ENCODE assay signal across 1 cellular context in the genomic region with DNA sequence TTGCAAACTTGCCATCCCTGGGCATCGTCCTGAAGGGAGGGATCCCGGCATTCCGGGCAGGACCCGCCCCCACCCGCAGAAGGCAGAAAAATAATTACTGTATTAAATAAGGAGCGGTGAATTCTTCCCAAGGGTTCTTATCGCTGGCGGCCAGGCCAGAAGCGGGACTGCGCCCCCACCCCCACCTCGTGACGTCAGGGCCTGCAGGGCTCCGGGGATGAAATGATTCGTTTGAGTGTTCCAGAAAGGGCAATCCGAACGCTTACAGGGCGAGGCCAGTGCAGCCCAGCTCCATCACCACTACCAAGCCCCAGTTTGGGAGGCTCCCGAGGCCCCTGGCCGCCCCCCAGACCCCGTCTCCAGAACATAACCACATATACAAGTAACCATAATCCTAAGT.
TF ChIP-seq lines count a peak whose summit lies in the region.

No MANE protein-coding gene starts in this region.

TF ChIP-seq in HepG2, 621 proteins besides CTCF, POLR2A, EP300 and RAD21 (continued from another document):
- TF ChIP-seq PCBP2 (optimal IDR thresholded peaks at IDR 0.05; ENCODE audit: low read depth, low read length, poor library complexity, severe bottlenecking) (no peak), TARDBP (CRISPR knock-in tag; IDR thresholded peaks at IDR 0.05) (no peak), KDM3A (CRISPR knock-in tag; IDR thresholded peaks at IDR 0.05; ENCODE audit: low read depth) (no peak), CREB1 (IDR thresholded peaks at IDR 0.05) (peak; percentile 75), CREB1 (CRISPR knock-in tag; IDR thresholded peaks at IDR 0.05) (no peak), LCORL (IDR thresholded peaks at IDR 0.05) (no peak), LCORL (CRISPR knock-in tag; IDR thresholded peaks at IDR 0.05) (no peak)
